Comparison of ENCODE assay signal across 8 cellular contexts in genomic region chr17:80364091-80364691, GRCh38. TPM values are rescaled to one million over a fixed set of nuclear protein-coding genes. Genes with fewer than 3 reads are reported as not detected.
DNase-seq lines count a peak whose midpoint lies in the region; ATAC-seq and TF ChIP-seq lines count a peak whose summit lies in the region.

No MANE protein-coding gene starts in this region.

- no peaks in the 10 kb centered on the region for H3K9me2 ChIP-seq in neural cell (ENCODE audit: insufficient read depth, low read length)

- H3K27me3 ChIP-seq in neural cell (ENCODE audit: insufficient read depth, low read depth, low read length) = no peaks in the 10 kb centered on the region

- peak; percentile 63 for TF ChIP-seq RAD21 in neural cell (conservative IDR thresholded peaks at IDR 0.05)

- H3F3A ChIP-seq in neural cell (ENCODE audit: insufficient read depth, low read length, poor library complexity, severe bottlenecking) = no peaks in the 10 kb centered on the region

- H3K36me3 ChIP-seq in neural cell (ENCODE audit: insufficient read depth, low read length) = no peaks in the 10 kb centered on the region

- H3K9ac ChIP-seq in neural cell (ENCODE audit: low read length) = no peak overlapping the region

- DNase-seq in NCI-H1694 (lab: John Stamatoyannopoulos, UW) (peak; percentile 8), cardiac fibroblast (ENCODE audit: low read depth in 2 of 2) (peak in 1 of 2 donors; percentile 10), germinal center (ENCODE audit: low spot score) (no peak), GM13976 (ENCODE audit: low spot score) (no peak)

- no peak overlapping the region for H3K4me2 ChIP-seq in neural cell (ENCODE audit: low read length)

- TF ChIP-seq EP300 in neural cell (conservative IDR thresholded peaks at IDR 0.05; ENCODE audit: poor library complexity, severe bottlenecking) = no peak

- H4K20me1 ChIP-seq in neural cell (ENCODE audit: insufficient read depth) = no peaks in the 10 kb centered on the region

- in situ Hi-C loops in GM13976 (cut with MboI; ENCODE audit: low sequenced_read_pairs, unreplicated experiment) = no loop called here

- ATAC-seq in HG03175 (IDR thresholded peaks at IDR 0.05; ENCODE audit: unreplicated experiment) (no peak), HG03521 (IDR thresholded peaks at IDR 0.05; ENCODE audit: unreplicated experiment) (no peak)

- H3K27ac ChIP-seq in neural cell (ENCODE audit: low read length) = no peak overlapping the region

- H3K4me3 ChIP-seq in cardiac fibroblast (replicated peaks in 1 of 2; ENCODE audit: low read depth in 2 of 2, low read length in 2 of 2) (no peak overlapping the region), neural cell (ENCODE audit: low read length) (no peak overlapping the region)

- H3K79me2 ChIP-seq in neural cell (replicated peaks; ENCODE audit: insufficient read depth, low read length) = no peaks in the 10 kb centered on the region

- H2AFZ ChIP-seq in neural cell (ENCODE audit: low read depth, low read length) = no peak overlapping the region

- H3K9me3 ChIP-seq in neural cell (ENCODE audit: low read length) = no peaks in the 10 kb centered on the region

- TF ChIP-seq CTCF in GM12874 (IDR thresholded peaks at IDR 0.05; ENCODE audit: insufficient read depth, low read depth, low read length) = peak; percentile 24
- TF ChIP-seq CTCF in cardiac fibroblast (IDR thresholded peaks at IDR 0.05; ENCODE audit: low read depth, low read length) = peak; percentile 30
- TF ChIP-seq CTCF in neural cell (IDR thresholded peaks at IDR 0.05; ENCODE audit: poor library complexity, severe bottlenecking) = peak; percentile 57
- TF ChIP-seq CTCF in GM13976 (IDR thresholded peaks at IDR 0.05; ENCODE audit: borderline replicate concordance, control extremely low read depth, extremely low read depth, insufficient read depth, missing control alignments) = no peak

TF ChIP-seq in neural cell, 6 proteins besides CTCF, POLR2A, EP300 and RAD21:
- TF ChIP-seq MXI1 (conservative IDR thresholded peaks at IDR 0.05; ENCODE audit: poor library complexity, severe bottlenecking) (no peak), SMC3 (conservative IDR thresholded peaks at IDR 0.05; ENCODE audit: poor library complexity) (peak; percentile 44)

RNA-seq across cellular contexts. Expression of gene ENDOV, which starts 50.8 kb away (rescaled TPM):
- polyA plus RNA-seq in neural cell = 31.2 and 40.6 TPM in 2 replicates
- 25.8 and 33.1 TPM in 2 replicates for polyA minus RNA-seq in neural cell
